8 cellular contexts compared by ENCODE assay signal in genomic region chr20:50958733-50959542, GRCh38. TPM values are rescaled to one million over a fixed set of nuclear protein-coding genes. Genes with fewer than 3 reads are reported as not detected.
DNase-seq lines count a peak whose midpoint lies in the region; ATAC-seq, FAIRE-seq and TF ChIP-seq lines count a peak whose summit lies in the region.

A gene with protein sequence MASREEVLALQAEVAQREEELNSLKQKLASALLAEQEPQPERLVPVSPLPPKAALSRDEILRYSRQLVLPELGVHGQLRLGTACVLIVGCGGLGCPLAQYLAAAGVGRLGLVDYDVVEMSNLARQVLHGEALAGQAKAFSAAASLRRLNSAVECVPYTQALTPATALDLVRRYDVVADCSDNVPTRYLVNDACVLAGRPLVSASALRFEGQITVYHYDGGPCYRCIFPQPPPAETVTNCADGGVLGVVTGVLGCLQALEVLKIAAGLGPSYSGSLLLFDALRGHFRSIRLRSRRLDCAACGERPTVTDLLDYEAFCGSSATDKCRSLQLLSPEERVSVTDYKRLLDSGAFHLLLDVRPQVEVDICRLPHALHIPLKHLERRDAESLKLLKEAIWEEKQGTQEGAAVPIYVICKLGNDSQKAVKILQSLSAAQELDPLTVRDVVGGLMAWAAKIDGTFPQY (plus strand): TSS chr20:50958818. CDS start chr20:50958843, 25 bp downstream.

- peaks cover 73% of the 10 kb centered on the region for H3K4me1 Mint-ChIP-seq in activated naive CD8-positive, alpha-beta T cell (ENCODE audit: low read depth)
- H3K4me1 Mint-ChIP-seq in osteocyte (ENCODE audit: unreplicated experiment), result peaks cover 45% of the 10 kb centered on the region

- WGBS in SK-N-SH (ENCODE audit: low lambda C conversion rate), result 5% methylated on average over 47 of the region's 65 CpGs
- 4% methylated on average over 27 to 46 of the region's 65 CpGs for WGBS in tibial nerve, 2 donors

- peaks cover 12% of the 10 kb centered on the region for H3K36me3 Mint-ChIP-seq in activated naive CD8-positive, alpha-beta T cell
- H3K36me3 Mint-ChIP-seq in osteocyte (ENCODE audit: unreplicated experiment), result peaks cover 23% of the 10 kb centered on the region

- H3K27me3 ChIP-seq in SK-N-SH (ENCODE audit: insufficient read depth) (no peaks in the 10 kb centered on the region), tibial nerve (no peaks in the 10 kb centered on the region)

- FAIRE-seq in HTR-8/SVneo (lab: Jason Lieb, UNC), result peak; percentile 96

- no peaks in the 10 kb centered on the region for H3K9me2 ChIP-seq in SK-N-SH

- H3K4me3 ChIP-seq in SK-N-SH (ENCODE audit: low read depth in 2 of 2, low read length in 1 of 2), result peak within 1 kb of the TSS; percentile 98 to 100
- peak within 1 kb of the TSS; percentile 89 to 98 (median 93) for H3K4me3 ChIP-seq in tibial nerve

- H3K27ac ChIP-seq in SK-N-SH (ENCODE audit: low read depth in 2 of 2, low read length in 1 of 2), result peak within 1 kb of the TSS; percentile 91 to 96
- peak within 1 kb of the TSS; percentile 88 to 95 (median 90) for H3K27ac ChIP-seq in tibial nerve

- no peak for TF ChIP-seq CTCF in SK-N-SH (IDR thresholded peaks at IDR 0.05)
- TF ChIP-seq CTCF in osteocyte (IDR thresholded peaks at IDR 0.05), result no peak
- peak in 1 of 5 experiments; percentile 10 for TF ChIP-seq CTCF in tibial nerve (IDR thresholded peaks at IDR 0.05)

- peak within 1 kb of the TSS; percentile 100 for H3K27ac Mint-ChIP-seq in activated naive CD8-positive, alpha-beta T cell
- peak within 1 kb of the TSS; percentile 100 for H3K27ac Mint-ChIP-seq in osteocyte (ENCODE audit: unreplicated experiment)

- H3K4me3 Mint-ChIP-seq in activated naive CD8-positive, alpha-beta T cell, result peak within 1 kb of the TSS; percentile 99
- peak within 1 kb of the TSS; percentile 91 for H3K4me3 Mint-ChIP-seq in osteocyte (ENCODE audit: unreplicated experiment)

- TF ChIP-seq POLR2A in tibial nerve (IDR thresholded peaks at IDR 0.05), result no peak

- POLR2A ChIA-PET in SK-N-SH (lab: Yijun Ruan, JAX), result interaction anchor here (1.3 to 2.4 kb wide), 4 partner anchors 11 to 168 kb away, joined by 5 to 25 read pairs (median 10); partner anchors contain the start of genes ADNP and BCAS4

- H3K79me2 ChIP-seq in SK-N-SH (ENCODE audit: insufficient read depth), result peaks cover 84% of the 10 kb centered on the region

- H3K9me3 Mint-ChIP-seq in activated naive CD8-positive, alpha-beta T cell (ENCODE audit: low read depth), result no peaks in the 10 kb centered on the region
- H3K9me3 Mint-ChIP-seq in osteocyte (ENCODE audit: unreplicated experiment), result peaks cover 5% of the 10 kb centered on the region

- CTCF ChIA-PET in SK-N-SH (lab: Yijun Ruan, JAX), result interaction anchor here (0.9 to 4.2 kb wide), 7 partner anchors 28 to 295 kb away, joined by 3 to 29 read pairs (median 6); partner anchors contain the start of genes ADNP and BCAS4

- H2AFZ ChIP-seq in SK-N-SH (ENCODE audit: low read depth), result peak within 1 kb of the TSS; percentile 86

- no peaks in the 10 kb centered on the region for H3K9me3 ChIP-seq in SK-N-SH
- H3K9me3 ChIP-seq in tibial nerve, result no peaks in the 10 kb centered on the region

- H3K36me3 ChIP-seq in SK-N-SH (replicated peaks in 1 of 2; ENCODE audit: control insufficient read depth in 1 of 2, insufficient read depth in 2 of 2, low read length in 1 of 2) (peaks cover 28 to 39% of the 10 kb centered on the region in 2 experiments), tibial nerve (peaks cover 0 to 30% (median 0%) of the 10 kb centered on the region in 3 donors)

- no peak for TF ChIP-seq RAD21 in SK-N-SH (IDR thresholded peaks at IDR 0.05; ENCODE audit: low read length)

- H4K20me1 ChIP-seq in SK-N-SH (ENCODE audit: insufficient read depth), result peaks cover 41% of the 10 kb centered on the region

- peak within 1 kb of the TSS; percentile 93 for H3K4me2 ChIP-seq in SK-N-SH

- H3F3A ChIP-seq in SK-N-SH (replicated peaks; ENCODE audit: insufficient read depth), result peaks cover 8% of the 10 kb centered on the region

- peak; percentile 71 for ATAC-seq in GM21360 (IDR thresholded peaks at IDR 0.05; ENCODE audit: unreplicated experiment)

- no peaks in the 10 kb centered on the region for H3K27me3 Mint-ChIP-seq in activated naive CD8-positive, alpha-beta T cell
- no peaks in the 10 kb centered on the region for H3K27me3 Mint-ChIP-seq in osteocyte (ENCODE audit: unreplicated experiment)

- DNase-seq in DMS 273 treated with DMSO at 0.1 percent for 48 hours (lab: John Stamatoyannopoulos, UW) (peak; percentile 95), HTR-8/SVneo (ENCODE audit: insufficient read length, low spot score) (peak; percentile 98), SK-N-SH (peak; percentile 86), head of caudate nucleus (peak; percentile 61 to 96 (median 91)), osteocyte (ENCODE audit: extremely low spot score, unreplicated experiment) (peak; percentile 90), tibial nerve (ENCODE audit: low spot score in 2 of 2) (peak in 1 of 2 donors; percentile 48)

- H3K4me1 ChIP-seq in SK-N-SH (ENCODE audit: control insufficient read depth in 1 of 2, insufficient read depth in 2 of 2, low read depth in 1 of 2, low read length in 1 of 2) (peaks cover 18 to 22% of the 10 kb centered on the region in 2 experiments), tibial nerve (peaks cover 2 to 61% (median 21%) of the 10 kb centered on the region in 4 donors)

- no peak for TF ChIP-seq EP300 in SK-N-SH (IDR thresholded peaks at IDR 0.05; ENCODE audit: borderline replicate concordance in 1 of 2, low read depth in 1 of 2, low read length in 1 of 2)
- peak in 1 of 2 donors; percentile 73 for TF ChIP-seq EP300 in tibial nerve (IDR thresholded peaks at IDR 0.05)

- H3K9ac ChIP-seq in SK-N-SH, result peak within 1 kb of the TSS; percentile 98

- intact Hi-C loops in head of caudate nucleus (cut with DNase I), result loop anchor here (1.0 kb wide), 1 partner anchor 28 kb away; the partner anchor contains the start of gene ADNP

TF ChIP-seq in SK-N-SH, 30 proteins besides CTCF, POLR2A, EP300 and RAD21:
- TF ChIP-seq, protein P1, sequence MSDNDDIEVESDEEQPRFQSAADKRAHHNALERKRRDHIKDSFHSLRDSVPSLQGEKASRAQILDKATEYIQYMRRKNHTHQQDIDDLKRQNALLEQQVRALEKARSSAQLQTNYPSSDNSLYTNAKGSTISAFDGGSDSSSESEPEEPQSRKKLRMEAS (IDR thresholded peaks at IDR 0.05; ENCODE audit: low read depth), result peak; percentile 26
- TF ChIP-seq MXI1 (IDR thresholded peaks at IDR 0.05; ENCODE audit: low read depth, low read length), result peak; percentile 87; the same call in 1 of the 2 replicates
- TF ChIP-seq YY1 (IDR thresholded peaks at IDR 0.05; ENCODE audit: low read depth), result peak; percentile 90
- peak; percentile 61; the same call in 1 of the 2 replicates for TF ChIP-seq ELF1 (IDR thresholded peaks at IDR 0.05)
- TF ChIP-seq USF1 (IDR thresholded peaks at IDR 0.05; ENCODE audit: borderline replicate concordance, low read depth), result no peak
- TF ChIP-seq GABPA (IDR thresholded peaks at IDR 0.05; ENCODE audit: low read depth), result peak; percentile 93
- no peak for TF ChIP-seq EZH2phosphoT487 (IDR thresholded peaks at IDR 0.05; ENCODE audit: borderline replicate concordance, low read depth)

RNA-seq across cellular contexts. Expression of the gene that starts here (rescaled TPM):
- polyA plus RNA-seq in SK-N-SH (2012; rRNA removed), result 4.0 and 4.4 TPM in 2 replicates
- polyA plus RNA-seq in SK-N-SH (2012; cell fraction: cytosol; rRNA removed), result 3.0 and 3.9 TPM in 2 replicates
- 1.9 and 2.6 TPM in 2 replicates for polyA plus RNA-seq in SK-N-SH (2012; cell fraction: nucleus; rRNA removed)
- total RNA-seq in osteocyte (5.0 and 5.5 TPM in 2 replicates), tibial nerve (1 to 10 TPM; 4.2 to 5.7 (median 5.6) TPM)
